ENCODE assay signal across 1 cellular context in genomic region chr20:62301773-62302340, GRCh38.
TF ChIP-seq lines count a peak whose summit lies in the region.

No MANE protein-coding gene starts in this region.

TF ChIP-seq in HepG2, 621 proteins besides CTCF, POLR2A, EP300 and RAD21 (continued from another document and continues in another):
- TF ChIP-seq ZNF280D (CRISPR knock-in tag; IDR thresholded peaks at IDR 0.05) (peak; percentile 76), SOX6 (IDR thresholded peaks at IDR 0.05) (no peak), SOX6 (CRISPR knock-in tag; IDR thresholded peaks at IDR 0.05) (peak; percentile 84), ASH2L (IDR thresholded peaks at IDR 0.05; ENCODE audit: insufficient read length, low read depth, low read length) (no peak), DR1 (CRISPR knock-in tag; IDR thresholded peaks at IDR 0.05) (peak; percentile 47; the same call in 1 of the 2 replicates), RFX1 (IDR thresholded peaks at IDR 0.05) (no peak), SOX5 (CRISPR knock-in tag; IDR thresholded peaks at IDR 0.05; ENCODE audit: borderline replicate concordance) (peak; percentile 86), FOXO4 (CRISPR knock-in tag; conservative IDR thresholded peaks at IDR 0.05) (no peak), PCBP1 (IDR thresholded peaks at IDR 0.05; ENCODE audit: borderline replicate concordance, low read depth, low read length) (peak; percentile 90; the same call in 1 of the 2 replicates), XRCC5 (optimal IDR thresholded peaks at IDR 0.05; ENCODE audit: low read length) (peak; percentile 96), LRRFIP1 (CRISPR knock-in tag; conservative IDR thresholded peaks at IDR 0.05) (peak; percentile 88; the same call in 1 of the 2 replicates), BRCA1 (CRISPR knock-in tag; IDR thresholded peaks at IDR 0.05) (peak; percentile 89), SAP130 (CRISPR knock-in tag; IDR thresholded peaks at IDR 0.05; ENCODE audit: low read depth) (peak; percentile 95), PAF1 (CRISPR knock-in tag; IDR thresholded peaks at IDR 0.05) (peak; percentile 41; the same call in 1 of the 2 replicates), BRD4 (CRISPR knock-in tag; IDR thresholded peaks at IDR 0.05) (peak; percentile 57; the same call in 1 of the 2 replicates), HNF4G (IDR thresholded peaks at IDR 0.05; ENCODE audit: borderline replicate concordance, low read depth, low read length) (no peak; the same call in 1 of the 2 replicates), HNF4G (CRISPR knock-in tag; IDR thresholded peaks at IDR 0.05; ENCODE audit: borderline replicate concordance, low read depth) (no peak; the same call in 1 of the 2 replicates), ZNF121 (CRISPR knock-in tag; IDR thresholded peaks at IDR 0.05) (peak; percentile 72; the same call in 1 of the 2 replicates), HMG20B (CRISPR knock-in tag; conservative IDR thresholded peaks at IDR 0.05) (peak; percentile 81; the same call in 1 of the 2 replicates), ELF4 (CRISPR knock-in tag; IDR thresholded peaks at IDR 0.05; ENCODE audit: borderline replicate concordance) (no peak), HDAC6 (IDR thresholded peaks at IDR 0.05; ENCODE audit: low read depth, low read length) (no peak), MYNN (CRISPR knock-in tag; IDR thresholded peaks at IDR 0.05; ENCODE audit: low read depth) (peak; percentile 98), KDM4B (CRISPR knock-in tag; IDR thresholded peaks at IDR 0.05) (peak; percentile 88), ZNF569 (CRISPR knock-in tag; IDR thresholded peaks at IDR 0.05; ENCODE audit: borderline replicate concordance) (no peak), HOXA5 (CRISPR knock-in tag; IDR thresholded peaks at IDR 0.05) (peak; percentile 97), KLF11 (CRISPR knock-in tag; IDR thresholded peaks at IDR 0.05) (peak; percentile 97)
- TF ChIP-seq, protein P1, sequence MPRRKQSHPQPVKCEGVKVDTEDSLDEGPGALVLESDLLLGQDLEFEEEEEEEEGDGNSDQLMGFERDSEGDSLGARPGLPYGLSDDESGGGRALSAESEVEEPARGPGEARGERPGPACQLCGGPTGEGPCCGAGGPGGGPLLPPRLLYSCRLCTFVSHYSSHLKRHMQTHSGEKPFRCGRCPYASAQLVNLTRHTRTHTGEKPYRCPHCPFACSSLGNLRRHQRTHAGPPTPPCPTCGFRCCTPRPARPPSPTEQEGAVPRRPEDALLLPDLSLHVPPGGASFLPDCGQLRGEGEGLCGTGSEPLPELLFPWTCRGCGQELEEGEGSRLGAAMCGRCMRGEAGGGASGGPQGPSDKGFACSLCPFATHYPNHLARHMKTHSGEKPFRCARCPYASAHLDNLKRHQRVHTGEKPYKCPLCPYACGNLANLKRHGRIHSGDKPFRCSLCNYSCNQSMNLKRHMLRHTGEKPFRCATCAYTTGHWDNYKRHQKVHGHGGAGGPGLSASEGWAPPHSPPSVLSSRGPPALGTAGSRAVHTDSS (CRISPR knock-in tag; conservative IDR thresholded peaks at IDR 0.05), result no peak
- TF ChIP-seq, protein P2, sequence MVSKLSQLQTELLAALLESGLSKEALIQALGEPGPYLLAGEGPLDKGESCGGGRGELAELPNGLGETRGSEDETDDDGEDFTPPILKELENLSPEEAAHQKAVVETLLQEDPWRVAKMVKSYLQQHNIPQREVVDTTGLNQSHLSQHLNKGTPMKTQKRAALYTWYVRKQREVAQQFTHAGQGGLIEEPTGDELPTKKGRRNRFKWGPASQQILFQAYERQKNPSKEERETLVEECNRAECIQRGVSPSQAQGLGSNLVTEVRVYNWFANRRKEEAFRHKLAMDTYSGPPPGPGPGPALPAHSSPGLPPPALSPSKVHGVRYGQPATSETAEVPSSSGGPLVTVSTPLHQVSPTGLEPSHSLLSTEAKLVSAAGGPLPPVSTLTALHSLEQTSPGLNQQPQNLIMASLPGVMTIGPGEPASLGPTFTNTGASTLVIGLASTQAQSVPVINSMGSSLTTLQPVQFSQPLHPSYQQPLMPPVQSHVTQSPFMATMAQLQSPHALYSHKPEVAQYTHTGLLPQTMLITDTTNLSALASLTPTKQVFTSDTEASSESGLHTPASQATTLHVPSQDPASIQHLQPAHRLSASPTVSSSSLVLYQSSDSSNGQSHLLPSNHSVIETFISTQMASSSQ (IDR thresholded peaks at IDR 0.05; ENCODE audit: low read depth), result peak; percentile 9; the same call in 1 of the 2 replicates
- TF ChIP-seq, protein P2 (CRISPR knock-in tag; IDR thresholded peaks at IDR 0.05; ENCODE audit: borderline replicate concordance), result peak; percentile 79; the same call in 1 of the 2 replicates
- TF ChIP-seq, protein P3, sequence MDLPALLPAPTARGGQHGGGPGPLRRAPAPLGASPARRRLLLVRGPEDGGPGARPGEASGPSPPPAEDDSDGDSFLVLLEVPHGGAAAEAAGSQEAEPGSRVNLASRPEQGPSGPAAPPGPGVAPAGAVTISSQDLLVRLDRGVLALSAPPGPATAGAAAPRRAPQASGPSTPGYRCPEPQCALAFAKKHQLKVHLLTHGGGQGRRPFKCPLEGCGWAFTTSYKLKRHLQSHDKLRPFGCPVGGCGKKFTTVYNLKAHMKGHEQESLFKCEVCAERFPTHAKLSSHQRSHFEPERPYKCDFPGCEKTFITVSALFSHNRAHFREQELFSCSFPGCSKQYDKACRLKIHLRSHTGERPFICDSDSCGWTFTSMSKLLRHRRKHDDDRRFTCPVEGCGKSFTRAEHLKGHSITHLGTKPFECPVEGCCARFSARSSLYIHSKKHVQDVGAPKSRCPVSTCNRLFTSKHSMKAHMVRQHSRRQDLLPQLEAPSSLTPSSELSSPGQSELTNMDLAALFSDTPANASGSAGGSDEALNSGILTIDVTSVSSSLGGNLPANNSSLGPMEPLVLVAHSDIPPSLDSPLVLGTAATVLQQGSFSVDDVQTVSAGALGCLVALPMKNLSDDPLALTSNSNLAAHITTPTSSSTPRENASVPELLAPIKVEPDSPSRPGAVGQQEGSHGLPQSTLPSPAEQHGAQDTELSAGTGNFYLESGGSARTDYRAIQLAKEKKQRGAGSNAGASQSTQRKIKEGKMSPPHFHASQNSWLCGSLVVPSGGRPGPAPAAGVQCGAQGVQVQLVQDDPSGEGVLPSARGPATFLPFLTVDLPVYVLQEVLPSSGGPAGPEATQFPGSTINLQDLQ (CRISPR knock-in tag; IDR thresholded peaks at IDR 0.05), result no peak
- TF ChIP-seq, protein P4, sequence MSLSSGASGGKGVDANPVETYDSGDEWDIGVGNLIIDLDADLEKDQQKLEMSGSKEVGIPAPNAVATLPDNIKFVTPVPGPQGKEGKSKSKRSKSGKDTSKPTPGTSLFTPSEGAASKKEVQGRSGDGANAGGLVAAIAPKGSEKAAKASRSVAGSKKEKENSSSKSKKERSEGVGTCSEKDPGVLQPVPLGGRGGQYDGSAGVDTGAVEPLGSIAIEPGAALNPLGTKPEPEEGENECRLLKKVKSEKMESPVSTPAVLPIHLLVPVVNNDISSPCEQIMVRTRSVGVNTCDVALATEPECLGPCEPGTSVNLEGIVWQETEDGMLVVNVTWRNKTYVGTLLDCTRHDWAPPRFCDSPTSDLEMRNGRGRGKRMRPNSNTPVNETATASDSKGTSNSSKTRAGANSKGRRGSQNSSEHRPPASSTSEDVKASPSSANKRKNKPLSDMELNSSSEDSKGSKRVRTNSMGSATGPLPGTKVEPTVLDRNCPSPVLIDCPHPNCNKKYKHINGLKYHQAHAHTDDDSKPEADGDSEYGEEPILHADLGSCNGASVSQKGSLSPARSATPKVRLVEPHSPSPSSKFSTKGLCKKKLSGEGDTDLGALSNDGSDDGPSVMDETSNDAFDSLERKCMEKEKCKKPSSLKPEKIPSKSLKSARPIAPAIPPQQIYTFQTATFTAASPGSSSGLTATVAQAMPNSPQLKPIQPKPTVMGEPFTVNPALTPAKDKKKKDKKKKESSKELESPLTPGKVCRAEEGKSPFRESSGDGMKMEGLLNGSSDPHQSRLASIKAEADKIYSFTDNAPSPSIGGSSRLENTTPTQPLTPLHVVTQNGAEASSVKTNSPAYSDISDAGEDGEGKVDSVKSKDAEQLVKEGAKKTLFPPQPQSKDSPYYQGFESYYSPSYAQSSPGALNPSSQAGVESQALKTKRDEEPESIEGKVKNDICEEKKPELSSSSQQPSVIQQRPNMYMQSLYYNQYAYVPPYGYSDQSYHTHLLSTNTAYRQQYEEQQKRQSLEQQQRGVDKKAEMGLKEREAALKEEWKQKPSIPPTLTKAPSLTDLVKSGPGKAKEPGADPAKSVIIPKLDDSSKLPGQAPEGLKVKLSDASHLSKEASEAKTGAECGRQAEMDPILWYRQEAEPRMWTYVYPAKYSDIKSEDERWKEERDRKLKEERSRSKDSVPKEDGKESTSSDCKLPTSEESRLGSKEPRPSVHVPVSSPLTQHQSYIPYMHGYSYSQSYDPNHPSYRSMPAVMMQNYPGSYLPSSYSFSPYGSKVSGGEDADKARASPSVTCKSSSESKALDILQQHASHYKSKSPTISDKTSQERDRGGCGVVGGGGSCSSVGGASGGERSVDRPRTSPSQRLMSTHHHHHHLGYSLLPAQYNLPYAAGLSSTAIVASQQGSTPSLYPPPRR (CRISPR knock-in tag; IDR thresholded peaks at IDR 0.05; ENCODE audit: borderline replicate concordance), result peak; percentile 84
- TF ChIP-seq, protein P5, sequence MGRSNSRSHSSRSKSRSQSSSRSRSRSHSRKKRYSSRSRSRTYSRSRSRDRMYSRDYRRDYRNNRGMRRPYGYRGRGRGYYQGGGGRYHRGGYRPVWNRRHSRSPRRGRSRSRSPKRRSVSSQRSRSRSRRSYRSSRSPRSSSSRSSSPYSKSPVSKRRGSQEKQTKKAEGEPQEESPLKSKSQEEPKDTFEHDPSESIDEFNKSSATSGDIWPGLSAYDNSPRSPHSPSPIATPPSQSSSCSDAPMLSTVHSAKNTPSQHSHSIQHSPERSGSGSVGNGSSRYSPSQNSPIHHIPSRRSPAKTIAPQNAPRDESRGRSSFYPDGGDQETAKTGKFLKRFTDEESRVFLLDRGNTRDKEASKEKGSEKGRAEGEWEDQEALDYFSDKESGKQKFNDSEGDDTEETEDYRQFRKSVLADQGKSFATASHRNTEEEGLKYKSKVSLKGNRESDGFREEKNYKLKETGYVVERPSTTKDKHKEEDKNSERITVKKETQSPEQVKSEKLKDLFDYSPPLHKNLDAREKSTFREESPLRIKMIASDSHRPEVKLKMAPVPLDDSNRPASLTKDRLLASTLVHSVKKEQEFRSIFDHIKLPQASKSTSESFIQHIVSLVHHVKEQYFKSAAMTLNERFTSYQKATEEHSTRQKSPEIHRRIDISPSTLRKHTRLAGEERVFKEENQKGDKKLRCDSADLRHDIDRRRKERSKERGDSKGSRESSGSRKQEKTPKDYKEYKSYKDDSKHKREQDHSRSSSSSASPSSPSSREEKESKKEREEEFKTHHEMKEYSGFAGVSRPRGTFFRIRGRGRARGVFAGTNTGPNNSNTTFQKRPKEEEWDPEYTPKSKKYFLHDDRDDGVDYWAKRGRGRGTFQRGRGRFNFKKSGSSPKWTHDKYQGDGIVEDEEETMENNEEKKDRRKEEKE (IDR thresholded peaks at IDR 0.05), result no peak
